In genomic region chr9:98403715-98404114, GRCh38 we compare ENCODE assay signal across 27 cellular contexts.
"Had no signal": no experiment of that assay in that cellular context is flagged by ENCODE, and none has a peak within 500 bp of the region (broad histone marks: within the 10 kb centered on the region; RNA-seq: fewer than 3 reads in every experiment).

No MANE protein-coding gene starts in this region.

- H3K9me3 ChIP-seq: stomach, suprapubic skin, testis, thoracic aorta, thyroid gland, tibial artery, tibial nerve, transverse colon, upper lobe of left lung, upper lobe of right lung, uterus, vagina had no signal

- ATAC-seq: stimulated activated effector memory CD8-positive, alpha-beta T cell treated with anti-CD3 and anti-CD28 coated beads, Interleukin-12 subunit alpha, Interleukin-12 subunit beta, amount 100 ng/mL, for 72 hours; stimulated activated memory B cell treated with anti-CD40 and anti-IgM and Interleukin-4, amounts not matched to agents 10 μg/mL and 1 μg/mL and 100 μg/mL, for 72 hours; stimulated activated naive B cell treated with anti-CD40 and anti-IgM and Interleukin-4, amounts not matched to agents 10 μg/mL and 1 μg/mL and 100 μg/mL, for 72 hours; stimulated activated naive CD8-positive, alpha-beta T cell treated with anti-CD3 and anti-CD28 coated beads, Interleukin-15, amount 100 ng/mL, for 72 hours; stimulated activated naive CD8-positive, alpha-beta T cell treated with anti-CD3 and anti-CD28 coated beads, Interleukin-15, Interleukin-2, amounts not matched to agents 100 U/mL and 50 U/mL, for 24 hours; upper lobe of right lung had no signal

- H3K36me3 ChIP-seq: stomach, suprapubic skin, thoracic aorta, thyroid gland, tibial artery, tibial nerve, transverse colon, upper lobe of left lung, upper lobe of right lung, uterus, vagina had no signal

- DNase-seq: stimulated activated CD4-positive, alpha-beta T cell treated with anti-CD3 and anti-CD28 coated beads, Interleukin-2, amount 100 ng/mL, for 48 hours; stimulated activated CD4-positive, alpha-beta T cell treated with anti-CD3 and anti-CD28 coated beads, Interleukin-4, amount 100 ng/mL, for 1 hour; stimulated activated CD4-positive, alpha-beta T cell treated with anti-CD3 and anti-CD28 coated beads, Interleukin-4, amount 100 ng/mL, for 24 hours; stimulated activated CD4-positive, alpha-beta T cell treated with anti-CD3 and anti-CD28 coated beads, Interleukin-4, amount 100 ng/mL, for 4 hours; stimulated activated CD8-positive, alpha-beta memory T cell treated with anti-CD3 and anti-CD28 coated beads, Interleukin-4, amount 100 ng/mL, for 48 hours; stimulated activated naive B cell treated with anti-CD40 and anti-IgM and Interleukin-4, amounts not matched to agents 10 μg/mL and 1 μg/mL and 100 μg/mL, for 72 hours; stimulated activated naive CD4-positive, alpha-beta T cell; stimulated activated naive CD4-positive, alpha-beta T cell treated with Interleukin-2 at 50 U/mL for 16 hours; stimulated activated naive CD8-positive, alpha-beta T cell treated with anti-CD3 and anti-CD28 coated beads, Interleukin-15, amount 100 ng/mL, for 72 hours; stimulated activated naive CD8-positive, alpha-beta T cell treated with anti-CD3 and anti-CD28 coated beads, Interleukin-15, Interleukin-2, amounts not matched to agents 100 U/mL and 50 U/mL, for 24 hours; stomach; substantia nigra; testis; thyroid gland; transverse colon; trophoblast cell; upper lobe of left lung; uterus had no signal

- H3K27ac ChIP-seq: stomach, suprapubic skin, testis, thoracic aorta, thyroid gland, tibial artery, tibial nerve, transverse colon, upper lobe of left lung, upper lobe of right lung, uterus, vagina had no signal

- H3K4me1 ChIP-seq: stomach, suprapubic skin, testis, thyroid gland, tibial artery, tibial nerve, transverse colon, upper lobe of left lung, upper lobe of right lung, uterus, vagina had no signal

- H3K27me3 ChIP-seq: testis, thyroid gland, tibial nerve, transverse colon, upper lobe of left lung, upper lobe of right lung, uterus, vagina had no signal

- FAIRE-seq: urothelium cell line had no signal

- H3K4me3 ChIP-seq: stomach, suprapubic skin, testis, thoracic aorta, thyroid gland, tibial artery, tibial nerve, transverse colon, upper lobe of left lung, upper lobe of right lung, uterus, vagina had no signal
